ENCODE assay signal across 25 cellular contexts in the genomic region with DNA sequence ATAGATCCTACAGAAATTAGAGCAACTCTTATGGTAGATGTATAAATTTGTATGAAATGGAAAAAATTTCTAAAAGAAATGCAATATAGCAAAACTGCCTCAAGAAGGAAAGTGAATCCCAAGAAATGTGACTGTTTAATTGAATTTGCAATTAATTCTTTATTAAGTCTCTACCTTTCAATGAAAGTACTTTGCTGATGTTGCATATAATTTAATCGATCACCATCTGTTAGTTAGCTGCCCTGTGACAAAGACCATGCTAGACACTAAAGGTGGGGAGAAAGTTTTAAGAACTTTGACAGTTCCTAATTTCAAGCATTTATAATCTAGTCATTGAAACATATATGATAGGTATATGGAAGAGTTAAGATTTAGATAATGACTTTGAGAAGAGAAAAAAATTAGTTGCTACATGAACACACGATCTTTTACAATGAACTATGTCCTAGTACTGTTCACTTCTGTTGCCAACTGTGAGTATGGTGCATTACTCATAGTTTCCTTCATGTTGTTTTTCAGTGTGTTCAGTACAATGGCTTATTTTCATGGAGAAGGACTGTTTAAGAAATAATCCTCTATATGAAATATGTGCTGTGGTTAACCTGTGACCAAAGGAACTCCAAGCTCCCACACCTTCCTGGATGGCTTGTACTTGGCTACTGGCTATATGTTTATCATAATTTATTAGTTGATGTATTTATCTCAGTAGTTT.
DNase-seq lines count a peak whose midpoint lies in the region; ATAC-seq, FAIRE-seq and TF ChIP-seq lines count a peak whose summit lies in the region.
"Had no signal": no experiment of that assay in that cellular context is flagged by ENCODE, and none has a peak within 500 bp of the region (broad histone marks: within the 10 kb centered on the region; RNA-seq: fewer than 3 reads in every experiment).

No MANE protein-coding gene starts in this region.

- FAIRE-seq in GM19239 (lab: Jason Lieb, UNC): no peak
- FAIRE-seq: D721Med, G401.6, GM12878 had no signal

- no peak for TF ChIP-seq POLR2A in IMR-90 (IDR thresholded peaks at IDR 0.05; ENCODE audit: low read depth, low read length)

- intact Hi-C loops in IMR-90 (cut with micrococcal nuclease): no loop called here

- ATAC-seq in IMR-90 (ENCODE audit: low read depth): no peak
- ATAC-seq: GM12878, GM23338, Right ventricle myocardium inferior, T-cell had no signal

- peaks cover 7 to 9% of the 10 kb centered on the region in 2 experiments for H3K4me1 Mint-ChIP-seq in H9
- H3K4me1 Mint-ChIP-seq: B cell, IgD-negative memory B cell, mesothelial cell of epicardium, nephron progenitor cell, T-cell had no signal

- H3K18ac ChIP-seq in IMR-90 (ENCODE audit: low read depth, low read length): no peak overlapping the region
- H3K18ac ChIP-seq in H9 (ENCODE audit: insufficient read length, low read depth, low read length): no peak overlapping the region

- H3K36me3 ChIP-seq in IMR-90 (ENCODE audit: control insufficient read depth, insufficient read depth, low read length): no peaks in the 10 kb centered on the region
- no peaks in the 10 kb centered on the region for H3K36me3 ChIP-seq in brain microvascular endothelial cell (replicated peaks)
- H3K36me3 ChIP-seq: thyroid gland had no signal

- H3K79me1 ChIP-seq in IMR-90 (ENCODE audit: low read depth in 1 of 2, low read length in 2 of 2) (no peaks in the 10 kb centered on the region), H9 (ENCODE audit: insufficient read depth, low read depth, low read length, poor library complexity, severe bottlenecking) (no peaks in the 10 kb centered on the region)

- no peaks in the 10 kb centered on the region for H3K4me1 ChIP-seq in IMR-90 (ENCODE audit: control insufficient read depth, insufficient read depth, low read length)
- no peaks in the 10 kb centered on the region for H3K4me1 ChIP-seq in H9 (ENCODE audit: insufficient read depth, low read length)
- H3K4me1 ChIP-seq: thyroid gland had no signal

- H2BK120ac ChIP-seq in IMR-90 (ENCODE audit: low read depth, low read length): no peak overlapping the region
- H2BK120ac ChIP-seq in H9 (ENCODE audit: low read depth, low read length, poor library complexity, severe bottlenecking): no peak overlapping the region

- no CpG with 5 or more reads among the region's 2 CpGs for WGBS in IMR-90 (ENCODE audit: extremely low coverage in 2 of 2, insufficient read length in 1 of 2), 2 experiments
- no CpG with 5 or more reads among the region's 2 CpGs for WGBS in H9 (ENCODE audit: extremely low coverage, insufficient read length, low lambda C conversion rate)

- H2AFZ ChIP-seq in IMR-90 (replicated peaks; ENCODE audit: low read length, poor library complexity) (no peak overlapping the region), H9 (ENCODE audit: low read length) (no peak overlapping the region)
- H2AFZ ChIP-seq: GM23338 had no signal

- no peak overlapping the region for H3T11ph ChIP-seq in H9 (ENCODE audit: low read length)

- H3K27me3 ChIP-seq in IMR-90 (ENCODE audit: control insufficient read depth, insufficient read depth, low read length) (no peaks in the 10 kb centered on the region), brain microvascular endothelial cell (replicated peaks) (no peaks in the 10 kb centered on the region), H9 (ENCODE audit: insufficient read depth, low read length) (no peaks in the 10 kb centered on the region)
- H3K27me3 ChIP-seq: thyroid gland had no signal

- H3K4me2 ChIP-seq in IMR-90 (ENCODE audit: low read depth, low read length) (no peak overlapping the region), H9 (ENCODE audit: insufficient read depth, insufficient read length, low read length) (no peak overlapping the region)
- H3K4me2 ChIP-seq: GM23338 had no signal

- no peaks in the 10 kb centered on the region for H3K27me3 Mint-ChIP-seq in H9 (ENCODE audit: low read depth)
- H3K27me3 Mint-ChIP-seq: B cell; dendritic cell treated with granulocyte-macrophage colony-stimulating factor and Interleukin-4, amounts not matched to agents 40 ng/mL and 50 ng/mL, for 4 days; IgD-negative memory B cell; progenitor cell of endocrine pancreas; T-cell had no signal

- H2AK5ac ChIP-seq in IMR-90 (ENCODE audit: low read depth, low read length) (no peak overlapping the region), H9 (ENCODE audit: insufficient read length, low read length) (no peak overlapping the region)

- in situ Hi-C loops in IMR-90 (cut with MboI; ENCODE audit: low sequenced_read_pairs) (no loop called here), brain microvascular endothelial cell (cut with HindIII; ENCODE audit: low pct_ligation_motif_present, low sequenced_read_pairs) (no loop called here)

- H3K4me3 ChIP-seq in IMR-90 (ENCODE audit: insufficient read depth, low read depth, low read length) (no peak overlapping the region), brain microvascular endothelial cell (ENCODE audit: low read depth, low read length) (no peak overlapping the region), fibroblast of the aortic adventitia (ENCODE audit: low read depth, low read length) (no peak overlapping the region), retinal pigment epithelial cell (ENCODE audit: low read length) (no peak overlapping the region)
- H3K4me3 ChIP-seq: GM12878, GM23338, thyroid gland had no signal

- H3K9ac ChIP-seq in IMR-90 (ENCODE audit: low read depth, low read length) (no peak overlapping the region), H9 (ENCODE audit: extremely low read depth, insufficient read length, low read length) (no peak overlapping the region)

- TF ChIP-seq CTCF in IMR-90 (conservative IDR thresholded peaks at IDR 0.05; ENCODE audit: low read depth, low read length): no peak
- no peak for TF ChIP-seq CTCF in brain microvascular endothelial cell (IDR thresholded peaks at IDR 0.05; ENCODE audit: low read depth, low read length, missing control alignments)
- no peak for TF ChIP-seq CTCF in fibroblast of the aortic adventitia (IDR thresholded peaks at IDR 0.05; ENCODE audit: insufficient read depth, low read length)
- TF ChIP-seq CTCF in retinal pigment epithelial cell (conservative IDR thresholded peaks at IDR 0.05; ENCODE audit: low read depth, low read length): no peak
- TF ChIP-seq CTCF in H9 (conservative IDR thresholded peaks at IDR 0.05): no peak

- H3K56ac ChIP-seq in IMR-90 (ENCODE audit: extremely low read depth, insufficient read depth, low read length) (no peak overlapping the region), H9 (ENCODE audit: insufficient read length, low read depth, low read length) (no peak overlapping the region)

- no peak overlapping the region for H3K14ac ChIP-seq in IMR-90 (replicated peaks; ENCODE audit: low read depth, low read length)
- H3K14ac ChIP-seq in H9 (ENCODE audit: insufficient read depth, low read length): no peak overlapping the region

- H2BK15ac ChIP-seq in IMR-90 (ENCODE audit: low read depth, low read length): no peak overlapping the region
- H2BK15ac ChIP-seq in H9 (ENCODE audit: low read depth, low read length): no peak overlapping the region

- H4K20me1 ChIP-seq in IMR-90 (ENCODE audit: insufficient read depth, low read length): no peaks in the 10 kb centered on the region
- no peaks in the 10 kb centered on the region for H4K20me1 ChIP-seq in H9 (ENCODE audit: control insufficient read depth, insufficient read depth, insufficient read length)

- H4K5ac ChIP-seq in IMR-90 (ENCODE audit: low read depth, low read length) (no peak overlapping the region), H9 (ENCODE audit: insufficient read length, low read depth, low read length) (no peak overlapping the region)

- CTCF ChIA-PET in IMR-90 (lab: Yijun Ruan, JAX): interaction anchor here (0.7 kb wide), 1 partner anchor 1583 kb away, joined by 3 read pairs; no protein-coding TSS in a partner anchor

- no peak overlapping the region for H3K4me3 Mint-ChIP-seq in H9
- H3K4me3 Mint-ChIP-seq: B cell; dendritic cell treated with granulocyte-macrophage colony-stimulating factor and Interleukin-4, amounts not matched to agents 40 ng/mL and 50 ng/mL, for 4 days; GM23338; IgD-negative memory B cell; mesothelial cell of epicardium; nephron progenitor cell; T-cell had no signal

- no TSS peak for BruUV-seq in IMR-90 (replicated peaks; lab: Mats Ljungman, UMichigan)

- H4K8ac ChIP-seq in IMR-90 (ENCODE audit: low read depth in 2 of 2, low read length in 2 of 2): no peak overlapping the region
- no peak overlapping the region for H4K8ac ChIP-seq in H9 (replicated peaks; ENCODE audit: insufficient read length, low read depth, low read length)

- peaks cover 0 to 2% of the 10 kb centered on the region in 2 experiments; a peak in 1 of 5 replicates for H3K9me3 Mint-ChIP-seq in H9

- no peak overlapping the region for H2BK20ac ChIP-seq in IMR-90 (ENCODE audit: low read depth, low read length)
- no peak overlapping the region for H2BK20ac ChIP-seq in H9 (ENCODE audit: low read depth, low read length, poor library complexity, severe bottlenecking)

- H2AK9ac ChIP-seq in IMR-90 (replicated peaks; ENCODE audit: low read depth, low read length, poor library complexity): no peak overlapping the region

- no peaks in the 10 kb centered on the region for H3K79me2 ChIP-seq in H9 (ENCODE audit: insufficient read depth, low read length)

- no peak overlapping the region for H2BK12ac ChIP-seq in H9 (ENCODE audit: insufficient read length, low read depth, low read length)

- no peak overlapping the region for H3K4ac ChIP-seq in IMR-90 (ENCODE audit: low read depth, low read length)
- H3K4ac ChIP-seq in H9 (ENCODE audit: low read depth, low read length): no peak overlapping the region

- dilution Hi-C loops in IMR-90 (cut with HindIII; ENCODE audit: low sequenced_read_pairs, unreplicated experiment): no loop called here

- DNase-seq in IMR-90: peak; percentile 28
- DNase-seq in brain microvascular endothelial cell: peak; percentile 11
- peak; percentile 40 for DNase-seq in fibroblast of the aortic adventitia (ENCODE audit: low read depth)
- DNase-seq in retinal pigment epithelial cell (ENCODE audit: low read depth): peak; percentile 51
- DNase-seq in DMS153 treated with DMSO at 0.1 percent for 48 hours (lab: John Stamatoyannopoulos, UW; ENCODE audit: unreplicated experiment): no peak
- no peak for DNase-seq in H9
- no peak for DNase-seq in Kasumi-1 (lab: John Stamatoyannopoulos, UW)
- DNase-seq in GM19239 (ENCODE audit: insufficient read length, low spot score): no peak
- DNase-seq: activated gamma-delta T cell treated with Interleukin-2 at 50 U/mL for 16 hours, aorta, NCI-H2029, NCI-H446 treated with DMSO at 0.1 percent for 48 hours, nephron progenitor cell, T-cell, thyroid gland had no signal

- H2BK5ac ChIP-seq in IMR-90 (ENCODE audit: low read depth, low read length, poor library complexity, severe bottlenecking): no peak overlapping the region
- H2BK5ac ChIP-seq in H9 (ENCODE audit: insufficient read length, low read length): no peak overlapping the region

- H4K91ac ChIP-seq in IMR-90 (ENCODE audit: insufficient read depth, low read depth, low read length): no peak overlapping the region
- no peak overlapping the region for H4K91ac ChIP-seq in H9 (ENCODE audit: insufficient read length, low read depth, low read length)

- H3K27ac Mint-ChIP-seq in H9: no peak overlapping the region
- H3K27ac Mint-ChIP-seq: B cell; dendritic cell treated with granulocyte-macrophage colony-stimulating factor and Interleukin-4, amounts not matched to agents 40 ng/mL and 50 ng/mL, for 4 days; GM23338; IgD-negative memory B cell; mesothelial cell of epicardium; nephron progenitor cell; progenitor cell of endocrine pancreas; T-cell had no signal

- no peaks in the 10 kb centered on the region for H3K9me1 ChIP-seq in IMR-90 (ENCODE audit: insufficient read depth, low read length)

- H3K9me3 ChIP-seq in IMR-90 (ENCODE audit: control insufficient read depth, insufficient read depth, low read length): no peaks in the 10 kb centered on the region
- no peaks in the 10 kb centered on the region for H3K9me3 ChIP-seq in H9 (ENCODE audit: control insufficient read depth, low read depth, low read length)
- H3K9me3 ChIP-seq: thyroid gland had no signal

- no peaks in the 10 kb centered on the region for H3K23me2 ChIP-seq in H9 (ENCODE audit: insufficient read length, low read depth, low read length, poor library complexity, severe bottlenecking)

- POLR2A ChIA-PET in IMR-90 (lab: Charles Lee; ENCODE audit: unreplicated experiment): no interaction called here

- H3K36me3 Mint-ChIP-seq in H9 (ENCODE audit: insufficient read depth in 1 of 3, low read depth in 3 of 3): no peaks in the 10 kb centered on the region; a peak in 1 of 7 replicates

- TF ChIP-seq RAD21 in IMR-90 (IDR thresholded peaks at IDR 0.05; ENCODE audit: low read length): no peak

- H3K23ac ChIP-seq in IMR-90 (ENCODE audit: low read depth, low read length): no peak overlapping the region
- no peak overlapping the region for H3K23ac ChIP-seq in H9 (ENCODE audit: insufficient read length, low read depth, low read length)

- H3K27ac ChIP-seq in IMR-90 (ENCODE audit: insufficient read depth, low read length) (no peak overlapping the region), brain microvascular endothelial cell (no peak overlapping the region), H9 (ENCODE audit: insufficient read length, low read depth, low read length) (no peak overlapping the region)
- H3K27ac ChIP-seq: thyroid gland had no signal

Comparison
In these comparisons a context has a peak if more than half of its experiments do, and no peak if none do; other contexts are left out.
1. DNase-seq: peak in IMR-90 (single experiment), brain microvascular endothelial cell (single experiment), fibroblast of the aortic adventitia (single experiment) and retinal pigment epithelial cell (single experiment); none in DMS153 treated with DMSO at 0.1 percent for 48 hours (single experiment), H9 (single experiment), Kasumi-1 (0 of 2) and GM19239 (single experiment).